ENCODE assay signal across 7 cellular contexts in the genomic region with DNA sequence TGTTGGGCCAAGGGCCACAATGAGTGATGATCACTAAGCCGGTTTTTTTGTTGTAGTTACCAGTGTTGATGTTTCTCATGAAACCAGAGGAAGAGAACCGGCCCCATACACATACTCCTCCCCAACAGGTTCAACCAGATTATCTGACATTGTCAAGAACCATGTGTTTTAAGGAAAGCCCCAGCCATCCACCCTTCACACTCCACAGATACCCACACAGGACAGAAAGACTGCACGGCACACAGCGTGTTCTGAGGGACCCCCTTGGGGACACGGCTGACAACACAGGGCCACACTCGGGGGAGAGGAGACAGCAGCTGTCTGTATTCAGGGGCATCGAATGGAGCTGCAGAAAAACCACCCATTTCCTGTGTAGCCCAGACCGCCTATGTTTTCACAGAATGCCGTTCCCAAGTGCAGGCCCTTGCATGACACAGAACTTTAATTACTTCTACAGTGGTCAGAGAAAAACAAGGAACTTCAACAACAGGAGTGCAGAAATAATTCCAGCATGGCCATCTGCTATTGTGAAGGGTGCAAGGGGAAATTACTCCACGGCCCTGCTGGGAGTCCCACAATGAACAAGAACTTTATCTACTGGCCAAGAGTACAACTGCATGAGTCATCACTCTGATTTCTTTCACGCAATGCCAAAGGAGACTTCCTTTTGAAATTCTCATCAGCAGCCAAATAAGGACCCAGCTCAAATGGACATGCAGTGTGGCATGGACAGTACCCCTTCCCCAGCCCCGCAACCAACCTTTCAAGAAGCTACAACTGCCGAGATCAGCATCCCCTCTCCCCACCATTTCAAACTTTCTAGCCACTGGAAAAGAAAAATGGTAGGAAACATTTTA.
DNase-seq lines count a peak whose midpoint lies in the region; TF ChIP-seq lines count a peak whose summit lies in the region.

No MANE protein-coding gene starts in this region.

- TF ChIP-seq CTCF in GM12873 (IDR thresholded peaks at IDR 0.05; ENCODE audit: insufficient read depth, low read depth, low read length, missing control alignments) (peak; percentile 18), brain microvascular endothelial cell (IDR thresholded peaks at IDR 0.05; ENCODE audit: low read depth, low read length, missing control alignments) (no peak)

- peak; percentile 54 for DNase-seq in HS-5 (ENCODE audit: low read depth)
- DNase-seq in SKM-1 treated with dmso at 0.1 percent for 144 hours (lab: John Stamatoyannopoulos, UW; ENCODE audit: unreplicated experiment), result peak; percentile 78
- peak; percentile 81 for DNase-seq in brain microvascular endothelial cell
- DNase-seq in hippocampal formation (lab: John Stamatoyannopoulos, UW), result peak; percentile 62 to 87
- DNase-seq in putamen (ENCODE audit: low spot score), result peak; percentile 86
- DNase-seq in NCI-H774 (lab: John Stamatoyannopoulos, UW), result no peak

- peak overlapping the region; percentile 98 for H3K4me3 ChIP-seq in brain microvascular endothelial cell (ENCODE audit: low read depth, low read length)

- in situ Hi-C loops in brain microvascular endothelial cell (cut with HindIII; ENCODE audit: low pct_ligation_motif_present, low sequenced_read_pairs), result no loop called here

- peak overlapping the region; percentile 97 for H3K27ac ChIP-seq in brain microvascular endothelial cell

- H3K27me3 ChIP-seq in brain microvascular endothelial cell (replicated peaks), result no peaks in the 10 kb centered on the region

- peaks cover 70% of the 10 kb centered on the region for H3K36me3 ChIP-seq in brain microvascular endothelial cell (replicated peaks)
